1 cellular context compared by ENCODE assay signal in genomic region chr20:63698739-63699465, GRCh38.
A peak's percentile ranks its signal among the peaks of the same experiment; 100 is the strongest.
TF ChIP-seq lines count a peak whose summit lies in the region.

No MANE protein-coding gene starts in this region.

TF ChIP-seq in HEK293, 187 proteins besides CTCF, POLR2A, EP300 and RAD21 (continued from another document):
- TF ChIP-seq PRDM10 (tag by site-specific recombination; IDR thresholded peaks at IDR 0.05), result no peak
- no peak for TF ChIP-seq ZNF24 (tag by site-specific recombination; IDR thresholded peaks at IDR 0.05)
- TF ChIP-seq EGR2 (tag by site-specific recombination; IDR thresholded peaks at IDR 0.05; ENCODE audit: low read depth), result peak; percentile 44; the same call in 1 of the 2 replicates
- TF ChIP-seq ZBTB6 (tag by site-specific recombination; IDR thresholded peaks at IDR 0.05), result no peak
- TF ChIP-seq SP7 (tag by site-specific recombination; IDR thresholded peaks at IDR 0.05), result peak; percentile 49; the same call in 1 of the 2 replicates
- no peak for TF ChIP-seq OVOL3 (tag by site-specific recombination; IDR thresholded peaks at IDR 0.05)
- peak; percentile 82 for TF ChIP-seq GLIS2 (tag by site-specific recombination; IDR thresholded peaks at IDR 0.05)
- no peak for TF ChIP-seq ZNF174 (tag by site-specific recombination; IDR thresholded peaks at IDR 0.05)
- TF ChIP-seq GLIS1 (tag by site-specific recombination; IDR thresholded peaks at IDR 0.05), result peak; percentile 98
- TF ChIP-seq BCL6B (tag by site-specific recombination; IDR thresholded peaks at IDR 0.05), result no peak
- TF ChIP-seq, protein P1, sequence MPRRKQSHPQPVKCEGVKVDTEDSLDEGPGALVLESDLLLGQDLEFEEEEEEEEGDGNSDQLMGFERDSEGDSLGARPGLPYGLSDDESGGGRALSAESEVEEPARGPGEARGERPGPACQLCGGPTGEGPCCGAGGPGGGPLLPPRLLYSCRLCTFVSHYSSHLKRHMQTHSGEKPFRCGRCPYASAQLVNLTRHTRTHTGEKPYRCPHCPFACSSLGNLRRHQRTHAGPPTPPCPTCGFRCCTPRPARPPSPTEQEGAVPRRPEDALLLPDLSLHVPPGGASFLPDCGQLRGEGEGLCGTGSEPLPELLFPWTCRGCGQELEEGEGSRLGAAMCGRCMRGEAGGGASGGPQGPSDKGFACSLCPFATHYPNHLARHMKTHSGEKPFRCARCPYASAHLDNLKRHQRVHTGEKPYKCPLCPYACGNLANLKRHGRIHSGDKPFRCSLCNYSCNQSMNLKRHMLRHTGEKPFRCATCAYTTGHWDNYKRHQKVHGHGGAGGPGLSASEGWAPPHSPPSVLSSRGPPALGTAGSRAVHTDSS (tag by site-specific recombination; IDR thresholded peaks at IDR 0.05), result no peak
- no peak for TF ChIP-seq ZNF654 (tag by site-specific recombination; IDR thresholded peaks at IDR 0.05; ENCODE audit: low read depth)
- TF ChIP-seq ZNF510 (tag by site-specific recombination; IDR thresholded peaks at IDR 0.05; ENCODE audit: insufficient replicate concordance), result no peak
- TF ChIP-seq ZNF366 (tag by site-specific recombination; conservative IDR thresholded peaks at IDR 0.05), result no peak
- TF ChIP-seq, protein P2, sequence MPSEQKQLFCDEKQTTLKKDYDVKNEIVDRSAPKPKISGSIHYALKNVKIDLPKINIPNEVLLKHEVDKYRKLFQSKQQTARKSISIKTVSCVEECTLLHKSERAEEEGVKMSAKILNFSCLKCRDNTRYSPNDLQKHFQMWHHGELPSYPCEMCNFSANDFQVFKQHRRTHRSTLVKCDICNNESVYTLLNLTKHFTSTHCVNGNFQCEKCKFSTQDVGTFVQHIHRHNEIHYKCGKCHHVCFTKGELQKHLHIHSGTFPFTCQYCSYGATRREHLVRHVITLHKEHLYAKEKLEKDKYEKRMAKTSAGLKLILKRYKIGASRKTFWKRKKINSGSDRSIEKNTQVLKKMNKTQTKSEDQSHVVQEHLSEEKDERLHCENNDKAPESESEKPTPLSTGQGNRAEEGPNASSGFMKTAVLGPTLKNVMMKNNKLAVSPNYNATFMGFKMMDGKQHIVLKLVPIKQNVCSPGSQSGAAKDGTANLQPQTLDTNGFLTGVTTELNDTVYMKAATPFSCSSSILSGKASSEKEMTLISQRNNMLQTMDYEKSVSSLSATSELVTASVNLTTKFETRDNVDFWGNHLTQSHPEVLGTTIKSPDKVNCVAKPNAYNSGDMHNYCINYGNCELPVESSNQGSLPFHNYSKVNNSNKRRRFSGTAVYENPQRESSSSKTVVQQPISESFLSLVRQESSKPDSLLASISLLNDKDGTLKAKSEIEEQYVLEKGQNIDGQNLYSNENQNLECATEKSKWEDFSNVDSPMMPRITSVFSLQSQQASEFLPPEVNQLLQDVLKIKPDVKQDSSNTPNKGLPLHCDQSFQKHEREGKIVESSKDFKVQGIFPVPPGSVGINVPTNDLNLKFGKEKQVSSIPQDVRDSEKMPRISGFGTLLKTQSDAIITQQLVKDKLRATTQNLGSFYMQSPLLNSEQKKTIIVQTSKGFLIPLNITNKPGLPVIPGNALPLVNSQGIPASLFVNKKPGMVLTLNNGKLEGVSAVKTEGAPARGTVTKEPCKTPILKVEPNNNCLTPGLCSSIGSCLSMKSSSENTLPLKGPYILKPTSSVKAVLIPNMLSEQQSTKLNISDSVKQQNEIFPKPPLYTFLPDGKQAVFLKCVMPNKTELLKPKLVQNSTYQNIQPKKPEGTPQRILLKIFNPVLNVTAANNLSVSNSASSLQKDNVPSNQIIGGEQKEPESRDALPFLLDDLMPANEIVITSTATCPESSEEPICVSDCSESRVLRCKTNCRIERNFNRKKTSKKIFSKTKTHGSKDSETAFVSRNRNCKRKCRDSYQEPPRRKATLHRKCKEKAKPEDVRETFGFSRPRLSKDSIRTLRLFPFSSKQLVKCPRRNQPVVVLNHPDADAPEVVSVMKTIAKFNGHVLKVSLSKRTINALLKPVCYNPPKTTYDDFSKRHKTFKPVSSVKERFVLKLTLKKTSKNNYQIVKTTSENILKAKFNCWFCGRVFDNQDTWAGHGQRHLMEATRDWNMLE (tag by site-specific recombination; conservative IDR thresholded peaks at IDR 0.05; ENCODE audit: low read depth), result no peak
- TF ChIP-seq FEZF1 (tag by site-specific recombination; IDR thresholded peaks at IDR 0.05), result no peak
- peak; percentile 52 for TF ChIP-seq ZIC2 (tag by site-specific recombination; IDR thresholded peaks at IDR 0.05)
- TF ChIP-seq ZNF664 (tag by site-specific recombination; IDR thresholded peaks at IDR 0.05), result no peak
- no peak for TF ChIP-seq KLF1 (tag by site-specific recombination; IDR thresholded peaks at IDR 0.05)
- TF ChIP-seq, protein P3, sequence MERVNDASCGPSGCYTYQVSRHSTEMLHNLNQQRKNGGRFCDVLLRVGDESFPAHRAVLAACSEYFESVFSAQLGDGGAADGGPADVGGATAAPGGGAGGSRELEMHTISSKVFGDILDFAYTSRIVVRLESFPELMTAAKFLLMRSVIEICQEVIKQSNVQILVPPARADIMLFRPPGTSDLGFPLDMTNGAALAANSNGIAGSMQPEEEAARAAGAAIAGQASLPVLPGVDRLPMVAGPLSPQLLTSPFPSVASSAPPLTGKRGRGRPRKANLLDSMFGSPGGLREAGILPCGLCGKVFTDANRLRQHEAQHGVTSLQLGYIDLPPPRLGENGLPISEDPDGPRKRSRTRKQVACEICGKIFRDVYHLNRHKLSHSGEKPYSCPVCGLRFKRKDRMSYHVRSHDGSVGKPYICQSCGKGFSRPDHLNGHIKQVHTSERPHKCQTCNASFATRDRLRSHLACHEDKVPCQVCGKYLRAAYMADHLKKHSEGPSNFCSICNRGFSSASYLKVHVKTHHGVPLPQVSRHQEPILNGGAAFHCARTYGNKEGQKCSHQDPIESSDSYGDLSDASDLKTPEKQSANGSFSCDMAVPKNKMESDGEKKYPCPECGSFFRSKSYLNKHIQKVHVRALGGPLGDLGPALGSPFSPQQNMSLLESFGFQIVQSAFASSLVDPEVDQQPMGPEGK (tag by site-specific recombination; IDR thresholded peaks at IDR 0.05), result 0 out of 2 replicates have a peak, but pooled peaks have one; percentile 18
- TF ChIP-seq ZNF140 (tag by site-specific recombination; IDR thresholded peaks at IDR 0.05), result no peak
- TF ChIP-seq INSM2 (tag by site-specific recombination; IDR thresholded peaks at IDR 0.05), result no peak
- TF ChIP-seq WT1 (tag by site-specific recombination; IDR thresholded peaks at IDR 0.05), result peak; percentile 26; the same call in 1 of the 2 replicates
- TF ChIP-seq, protein P4, sequence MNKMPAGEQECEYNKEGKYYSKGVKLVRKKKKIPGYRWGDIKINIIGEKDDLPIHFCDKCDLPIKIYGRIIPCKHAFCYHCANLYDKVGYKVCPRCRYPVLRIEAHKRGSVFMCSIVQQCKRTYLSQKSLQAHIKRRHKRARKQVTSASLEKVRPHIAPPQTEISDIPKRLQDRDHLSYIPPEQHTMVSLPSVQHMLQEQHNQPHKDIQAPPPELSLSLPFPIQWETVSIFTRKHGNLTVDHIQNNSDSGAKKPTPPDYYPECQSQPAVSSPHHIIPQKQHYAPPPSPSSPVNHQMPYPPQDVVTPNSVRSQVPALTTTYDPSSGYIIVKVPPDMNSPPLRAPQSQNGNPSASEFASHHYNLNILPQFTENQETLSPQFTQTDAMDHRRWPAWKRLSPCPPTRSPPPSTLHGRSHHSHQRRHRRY (tag by site-specific recombination; IDR thresholded peaks at IDR 0.05), result no peak
- TF ChIP-seq YY1 (tag by site-specific recombination; IDR thresholded peaks at IDR 0.05), result no peak
- TF ChIP-seq ZNF558 (tag by site-specific recombination; IDR thresholded peaks at IDR 0.05), result no peak
- TF ChIP-seq ZNF600 (tag by site-specific recombination; IDR thresholded peaks at IDR 0.05), result 0 out of 2 replicates have a peak, but pooled peaks have one; percentile 19
TF ChIP-seq in HEK293: peak in this region for 11.
